ENCODE assay signal across 9 cellular contexts in genomic region chr11:120686516-120686915, GRCh38.
"Had no signal": no experiment of that assay in that cellular context is flagged by ENCODE, and none has a peak within 500 bp of the region (broad histone marks: within the 10 kb centered on the region; RNA-seq: fewer than 3 reads in every experiment).

No MANE protein-coding gene starts in this region.

- H3K36me3 ChIP-seq: HAP-1 had no signal

- DNase-seq: GM23248, GOT3, H7, H9, HCEC 1CT, HFFc6 had no signal

- ATAC-seq: GM23338, HCT116 had no signal

- H3K27ac ChIP-seq: GM23248 had no signal

- H3K4me1 ChIP-seq: HAP-1 had no signal

- H3K9me3 ChIP-seq: HAP-1 had no signal

- H3K4me3 ChIP-seq: GM23248, GM23338, HAP-1 had no signal
